ENCODE assay signal across 30 cellular contexts in the genomic region with DNA sequence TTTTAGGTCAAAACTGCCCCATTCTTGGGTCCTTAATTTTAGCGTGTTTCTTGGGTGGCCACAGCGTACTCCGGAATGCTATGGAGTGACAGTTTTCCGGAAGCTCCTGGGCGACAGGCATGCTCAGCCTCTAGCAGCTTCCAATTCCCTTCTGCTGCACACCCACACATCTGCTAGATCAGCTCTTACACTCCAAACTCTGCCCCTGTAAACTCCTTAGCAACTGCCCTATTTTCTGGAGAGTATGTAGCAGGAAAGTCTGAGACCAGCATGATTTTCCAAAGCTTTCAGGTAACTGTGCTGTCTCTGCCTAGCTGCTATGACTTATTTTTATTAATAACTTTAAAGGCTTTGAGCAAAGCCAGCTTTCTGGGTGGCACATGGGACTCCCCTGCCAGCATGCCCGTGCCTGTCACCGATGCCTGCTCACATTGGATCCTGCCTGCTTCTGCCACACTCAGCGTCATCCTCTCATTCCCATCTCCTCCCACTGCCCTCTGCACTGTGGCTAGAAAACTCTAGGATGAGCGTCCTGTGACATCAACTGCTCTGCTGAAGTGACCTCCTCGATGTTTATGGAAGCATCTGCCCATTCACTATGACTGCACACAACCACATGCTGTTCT. TPM values are rescaled to one million over a fixed set of nuclear protein-coding genes. Genes with fewer than 3 reads are reported as not detected.
A peak's percentile ranks its signal among the peaks of the same experiment; 100 is the strongest.
DNase-seq lines count a peak whose midpoint lies in the region; ATAC-seq, FAIRE-seq and TF ChIP-seq lines count a peak whose summit lies in the region.
"Had no signal": no experiment of that assay in that cellular context is flagged by ENCODE, and none has a peak within 500 bp of the region (broad histone marks: within the 10 kb centered on the region; RNA-seq: fewer than 3 reads in every experiment).

No MANE protein-coding gene starts in this region.

- CTCF ChIA-PET in CD4-positive, alpha-beta T cell (lab: Charles Lee), result no interaction called here
- CTCF ChIA-PET in RWPE1 (lab: Yijun Ruan, JAX), result no interaction called here

- intact Hi-C loops in CD4-positive, alpha-beta T cell (cut with DNase I, micrococcal nuclease), result no loop called here
- intact Hi-C loops in posterior cingulate gyrus (cut with DNase I), result no loop called here

- H3K9me3 Mint-ChIP-seq in CD4-positive, alpha-beta T cell, result no peaks in the 10 kb centered on the region
- H3K9me3 Mint-ChIP-seq: activated CD4-positive, alpha-beta memory T cell treated with anti-CD3 and anti-CD28 coated beads, Interleukin-2, amount 10 ng/mL, durations not matched to agents 7 days and 5 days; dendritic cell treated with granulocyte-macrophage colony-stimulating factor and Interleukin-4, amounts not matched to agents 40 ng/mL and 50 ng/mL, for 4 days; T-helper 1 cell treated with Interleukin-12 subunit alpha and Interleukin-12 subunit beta and Interleukin-4 antibody, amounts not matched to agents 30 μg/mL and 1 μg/mL, for 36 hours had no signal

- H3K36me3 Mint-ChIP-seq in CD4-positive, alpha-beta T cell (ENCODE audit: low read depth), result peaks cover 46% of the 10 kb centered on the region
- H3K36me3 Mint-ChIP-seq: activated naive CD8-positive, alpha-beta T cell had no signal

- H3K9me3 ChIP-seq in CD4-positive, alpha-beta T cell (ENCODE audit: control insufficient read depth, low read length), result no peaks in the 10 kb centered on the region
- H3K9me3 ChIP-seq: BE2C, lower lobe of right lung, mucosa of descending colon, prostate gland, transverse colon had no signal

- no peak overlapping the region for H3K27ac ChIP-seq in CD4-positive, alpha-beta T cell (ENCODE audit: low read depth, low read length)
- peak overlapping the region; percentile 41 for H3K27ac ChIP-seq in RWPE1
- H3K27ac ChIP-seq: lower lobe of right lung, prostate gland, SK-N-MC, transverse colon had no signal

- no peak overlapping the region for H3K4me3 Mint-ChIP-seq in CD4-positive, alpha-beta T cell
- H3K4me3 Mint-ChIP-seq: activated CD4-positive, alpha-beta memory T cell treated with anti-CD3 and anti-CD28 coated beads, Interleukin-2, amount 10 ng/mL, durations not matched to agents 7 days and 5 days; activated naive CD8-positive, alpha-beta T cell; dendritic cell treated with granulocyte-macrophage colony-stimulating factor and Interleukin-4, amounts not matched to agents 40 ng/mL and 50 ng/mL, for 4 days; T-helper 1 cell treated with Interleukin-12 subunit alpha and Interleukin-12 subunit beta and Interleukin-4 antibody, amounts not matched to agents 30 μg/mL and 1 μg/mL, for 36 hours had no signal

- no peak for FAIRE-seq in GM12891 (lab: Jason Lieb, UNC)
- FAIRE-seq: endometrium, HTR-8/SVneo had no signal

- no peak for TF ChIP-seq POLR2A in GM12891 (IDR thresholded peaks at IDR 0.05; ENCODE audit: low read depth, low read length)

- H3K27me3 ChIP-seq in CD4-positive, alpha-beta T cell (ENCODE audit: control insufficient read depth, insufficient read depth, low read length), result no peaks in the 10 kb centered on the region
- H3K27me3 ChIP-seq: BE2C, transverse colon had no signal

- no peaks in the 10 kb centered on the region for H3K4me1 Mint-ChIP-seq in CD4-positive, alpha-beta T cell (ENCODE audit: low read depth)
- H3K4me1 Mint-ChIP-seq: activated CD4-positive, alpha-beta memory T cell treated with anti-CD3 and anti-CD28 coated beads, Interleukin-2, amount 10 ng/mL, durations not matched to agents 7 days and 5 days had no signal

- POLR2A ChIA-PET in CD4-positive, alpha-beta T cell (lab: Charles Lee), result no interaction called here
- POLR2A ChIA-PET in RWPE1 (lab: Yijun Ruan, JAX; ENCODE audit: low non-redundant PET), result no interaction called here

- no peak for ATAC-seq in CD4-positive, alpha-beta T cell (ENCODE audit: poor library complexity)
- ATAC-seq in esophagus mucosa (peak; percentile 65), GM21526 (IDR thresholded peaks at IDR 0.05; ENCODE audit: low FRiP score, unreplicated experiment) (no peak), HG02885 (IDR thresholded peaks at IDR 0.05; ENCODE audit: poor library complexity, unreplicated experiment) (no peak), HG03354 (IDR thresholded peaks at IDR 0.05; ENCODE audit: poor library complexity, severe bottlenecking, unreplicated experiment) (no peak)
- ATAC-seq: mucosa of descending colon had no signal

- H3K27ac Mint-ChIP-seq in CD4-positive, alpha-beta T cell, result peak overlapping the region; percentile 56
- H3K27ac Mint-ChIP-seq: activated CD4-positive, alpha-beta memory T cell treated with anti-CD3 and anti-CD28 coated beads, Interleukin-2, amount 10 ng/mL, durations not matched to agents 7 days and 5 days; activated naive CD8-positive, alpha-beta T cell; dendritic cell treated with granulocyte-macrophage colony-stimulating factor and Interleukin-4, amounts not matched to agents 40 ng/mL and 50 ng/mL, for 4 days; T-helper 1 cell treated with Interleukin-12 subunit alpha and Interleukin-12 subunit beta and Interleukin-4 antibody, amounts not matched to agents 30 μg/mL and 1 μg/mL, for 36 hours had no signal

- TF ChIP-seq CTCF in CD4-positive, alpha-beta T cell (IDR thresholded peaks at IDR 0.05), result no peak
- TF ChIP-seq CTCF in RWPE1 (conservative IDR thresholded peaks at IDR 0.05; ENCODE audit: low read depth), result no peak

- H3K27me3 Mint-ChIP-seq in CD4-positive, alpha-beta T cell, result no peaks in the 10 kb centered on the region
- H3K27me3 Mint-ChIP-seq: activated CD4-positive, alpha-beta memory T cell treated with anti-CD3 and anti-CD28 coated beads, Interleukin-2, amount 10 ng/mL, durations not matched to agents 7 days and 5 days; activated naive CD8-positive, alpha-beta T cell; dendritic cell treated with granulocyte-macrophage colony-stimulating factor and Interleukin-4, amounts not matched to agents 40 ng/mL and 50 ng/mL, for 4 days had no signal

- DNase-seq in CD4-positive, alpha-beta T cell, result no peak
- DNase-seq in RWPE1 (ENCODE audit: low spot score), result no peak
- DNase-seq in posterior cingulate gyrus, result peak in 8 of 10 donors; percentile 2 to 87 (median 28)
- no peak for DNase-seq in GM12891 (ENCODE audit: insufficient read length, low spot score)
- DNase-seq: ACHN; activated CD4-positive, alpha-beta memory T cell treated with anti-CD3 and anti-CD28 coated beads, Interleukin-2, amount 10 ng/mL, durations not matched to agents 7 days and 5 days; activated CD4-positive, alpha-beta T cell treated with anti-CD3 and anti-CD28 coated beads for 1 hour; activated CD8-positive, alpha-beta memory T cell treated with anti-CD3 and anti-CD28 coated beads, Interleukin-2, amount 50 U/mL, for 48 hours; activated effector memory CD4-positive, alpha-beta T cell treated with Interleukin-2 at 50 U/mL for 16 hours; BE2C; central memory CD4-positive, alpha-beta T cell; KBM-7; MM.1S; NCI-H1417; NCI-H446; NCI-H82 had no signal

TF ChIP-seq in GM12891, 5 proteins besides CTCF, POLR2A, EP300 and RAD21:
- no peak for TF ChIP-seq SPI1 (IDR thresholded peaks at IDR 0.05; ENCODE audit: low read depth, low read length)
- no peak for TF ChIP-seq POU2F2 (IDR thresholded peaks at IDR 0.05; ENCODE audit: low read depth, low read length)
- TF ChIP-seq PAX5 (IDR thresholded peaks at IDR 0.05; ENCODE audit: insufficient read depth, low read length, severe bottlenecking), result no peak
- no peak for TF ChIP-seq POLR2AphosphoS5 (IDR thresholded peaks at IDR 0.05; ENCODE audit: low read depth, low read length)
- no peak for TF ChIP-seq TAF1 (IDR thresholded peaks at IDR 0.05; ENCODE audit: low read depth, low read length)

RNA-seq across cellular contexts. Expression of gene TOLLIP, which starts 17.3 kb away (rescaled TPM):
- total RNA-seq in CD4-positive, alpha-beta T cell, result 10 to 100 TPM; 38.9 to 41.0 TPM
- 118 TPM for total RNA-seq in esophagus mucosa
- polyA plus RNA-seq in GM12891 (2012; ENCODE audit: low read depth, missing spikeins), result 16.4 TPM

Comparison
In these comparisons a context has a peak if more than half of its experiments do, and no peak if none do; other contexts are left out.
1. DNase-seq: peak in posterior cingulate gyrus (8 of 10); none in CD4-positive, alpha-beta T cell (0 of 10), RWPE1 (single experiment) and GM12891 (single experiment).